In the genomic region with DNA sequence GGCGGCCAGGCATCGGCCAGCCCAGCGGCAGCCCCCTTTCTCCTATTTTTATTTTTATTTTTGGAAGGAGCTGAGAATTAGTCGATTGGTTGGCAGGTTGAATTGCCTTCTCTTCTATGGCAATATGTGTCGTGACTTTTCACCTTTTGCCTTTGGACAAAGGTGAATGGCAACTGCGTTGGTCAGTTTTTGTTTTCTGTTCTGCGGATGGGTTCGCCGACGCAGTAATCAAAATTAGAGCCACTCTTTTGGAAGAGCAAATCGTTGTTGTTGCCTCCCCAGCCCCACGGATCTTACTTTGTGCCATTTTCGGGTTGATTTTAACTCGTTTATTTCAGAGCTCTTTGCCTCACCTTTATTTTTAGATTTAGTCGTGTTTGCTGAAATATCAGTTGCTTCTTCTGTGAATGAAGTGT, we compare ENCODE assay signal across 9 cellular contexts. TPM values are rescaled to one million over a fixed set of nuclear protein-coding genes. Genes with fewer than 3 reads are reported as not detected.
DNase-seq lines count a peak whose midpoint lies in the region; ATAC-seq lines count a peak whose summit lies in the region.
"Had no signal": no experiment of that assay in that cellular context is flagged by ENCODE, and none has a peak within 500 bp of the region (broad histone marks: within the 10 kb centered on the region; RNA-seq: fewer than 3 reads in every experiment).

No MANE protein-coding gene starts in this region.

- no peaks in the 10 kb centered on the region for H3K9me3 Mint-ChIP-seq in activated naive CD8-positive, alpha-beta T cell treated with anti-CD3 and anti-CD28 coated beads, Interleukin-2, amount 50 U/mL, for 24 hours
- H3K9me3 Mint-ChIP-seq in stimulated activated effector memory CD8-positive, alpha-beta T cell treated with anti-CD3 and anti-CD28 coated beads, Interleukin-12 subunit alpha, Interleukin-12 subunit beta, amount 100 ng/mL, for 72 hours = no peaks in the 10 kb centered on the region

- peaks cover 16% of the 10 kb centered on the region for H3K4me1 Mint-ChIP-seq in activated naive CD8-positive, alpha-beta T cell treated with anti-CD3 and anti-CD28 coated beads, Interleukin-2, amount 50 U/mL, for 24 hours
- peaks cover 24% of the 10 kb centered on the region for H3K4me1 Mint-ChIP-seq in stimulated activated effector memory CD8-positive, alpha-beta T cell treated with anti-CD3 and anti-CD28 coated beads, Interleukin-12 subunit alpha, Interleukin-12 subunit beta, amount 100 ng/mL, for 72 hours

- no peak for ATAC-seq in activated naive CD8-positive, alpha-beta T cell treated with anti-CD3 and anti-CD28 coated beads, Interleukin-2, amount 50 U/mL, for 24 hours
- ATAC-seq in left lobe of liver (peak; percentile 50), HG03520 (IDR thresholded peaks at IDR 0.05; ENCODE audit: unreplicated experiment) (no peak), GM19455 (IDR thresholded peaks at IDR 0.05; ENCODE audit: unreplicated experiment) (no peak)
- ATAC-seq in stimulated activated effector memory CD8-positive, alpha-beta T cell treated with anti-CD3 and anti-CD28 coated beads, Interleukin-12 subunit alpha, Interleukin-12 subunit beta, amount 100 ng/mL, for 72 hours = no peak
- ATAC-seq: PC-3 had no signal

- H3K27me3 Mint-ChIP-seq in activated naive CD8-positive, alpha-beta T cell treated with anti-CD3 and anti-CD28 coated beads, Interleukin-2, amount 50 U/mL, for 24 hours = peaks cover 53% of the 10 kb centered on the region

- DNase-seq in NCI-H748 (lab: John Stamatoyannopoulos, UW; ENCODE audit: unreplicated experiment) (peak; percentile 28), NCI-H748 treated with DMSO at 0.1 percent for 48 hours (lab: John Stamatoyannopoulos, UW) (no peak), left lobe of liver (ENCODE audit: low spot score) (peak; percentile 70)
- no peak for DNase-seq in activated naive CD8-positive, alpha-beta T cell treated with anti-CD3 and anti-CD28 coated beads, Interleukin-2, amount 50 U/mL, for 24 hours
- DNase-seq in stimulated activated effector memory CD8-positive, alpha-beta T cell treated with anti-CD3 and anti-CD28 coated beads, Interleukin-12 subunit alpha, Interleukin-12 subunit beta, amount 100 ng/mL, for 72 hours (ENCODE audit: low spot score in 2 of 2) = no peak
- no peak for DNase-seq in central memory CD4-positive, alpha-beta T cell
- DNase-seq: PC-3 had no signal

- no peaks in the 10 kb centered on the region for H3K36me3 Mint-ChIP-seq in activated naive CD8-positive, alpha-beta T cell treated with anti-CD3 and anti-CD28 coated beads, Interleukin-2, amount 50 U/mL, for 24 hours (ENCODE audit: low read depth)
- no peaks in the 10 kb centered on the region for H3K36me3 Mint-ChIP-seq in stimulated activated effector memory CD8-positive, alpha-beta T cell treated with anti-CD3 and anti-CD28 coated beads, Interleukin-12 subunit alpha, Interleukin-12 subunit beta, amount 100 ng/mL, for 72 hours

- no peak overlapping the region for H3K27ac Mint-ChIP-seq in activated naive CD8-positive, alpha-beta T cell treated with anti-CD3 and anti-CD28 coated beads, Interleukin-2, amount 50 U/mL, for 24 hours
- H3K27ac Mint-ChIP-seq in stimulated activated effector memory CD8-positive, alpha-beta T cell treated with anti-CD3 and anti-CD28 coated beads, Interleukin-12 subunit alpha, Interleukin-12 subunit beta, amount 100 ng/mL, for 72 hours = no peak overlapping the region

- peak overlapping the region; percentile 53 for H3K4me3 Mint-ChIP-seq in activated naive CD8-positive, alpha-beta T cell treated with anti-CD3 and anti-CD28 coated beads, Interleukin-2, amount 50 U/mL, for 24 hours
- peak overlapping the region; percentile 44 for H3K4me3 Mint-ChIP-seq in stimulated activated effector memory CD8-positive, alpha-beta T cell treated with anti-CD3 and anti-CD28 coated beads, Interleukin-12 subunit alpha, Interleukin-12 subunit beta, amount 100 ng/mL, for 72 hours

RNA-seq across cellular contexts. Expression of gene CECR2, which starts 1.5 kb away (rescaled TPM):
- 12.0 TPM for total RNA-seq in left lobe of liver
- total RNA-seq: PC-3 had no signal

Comparison
In these comparisons a context has a peak if more than half of its experiments do, and no peak if none do; other contexts are left out.
1. DNase-seq: peak in NCI-H748 (single experiment) and left lobe of liver (single experiment); none in NCI-H748 treated with DMSO at 0.1 percent for 48 hours (single experiment), activated naive CD8-positive, alpha-beta T cell treated with anti-CD3 and anti-CD28 coated beads, Interleukin-2, amount 50 U/mL, for 24 hours (single experiment), stimulated activated effector memory CD8-positive, alpha-beta T cell treated with anti-CD3 and anti-CD28 coated beads, Interleukin-12 subunit alpha, Interleukin-12 subunit beta, amount 100 ng/mL, for 72 hours (0 of 2) and central memory CD4-positive, alpha-beta T cell (single experiment).